ENCODE assay signal across 10 cellular contexts in genomic region chr14:85572845-85573244, GRCh38. TPM values are rescaled to one million over a fixed set of nuclear protein-coding genes. Genes with fewer than 3 reads are reported as not detected.
DNase-seq lines count a peak whose midpoint lies in the region; ATAC-seq and TF ChIP-seq lines count a peak whose summit lies in the region.
"Had no signal": no experiment of that assay in that cellular context is flagged by ENCODE, and none has a peak within 500 bp of the region (broad histone marks: within the 10 kb centered on the region; RNA-seq: fewer than 3 reads in every experiment).

No MANE protein-coding gene starts in this region.

- H3K4me1 ChIP-seq in SJCRH30: peaks cover 39% of the 10 kb centered on the region
- H3K4me1 ChIP-seq in skeletal muscle tissue (ENCODE audit: control insufficient read depth in 3 of 3, insufficient read depth in 3 of 3, low read length in 3 of 3): peaks cover 10 to 52% (median 38%) of the 10 kb centered on the region in 3 donors
- H3K4me1 ChIP-seq in naive thymus-derived CD4-positive, alpha-beta T cell (ENCODE audit: control insufficient read depth in 2 of 2, insufficient read depth in 2 of 2, low read length in 2 of 2): no peaks in the 10 kb centered on the region

- no peak for DNase-seq in activated CD4-positive, alpha-beta T cell treated with anti-CD3 and anti-CD28 coated beads for 36 hours
- no peak for DNase-seq in activated CD4-positive, alpha-beta T cell treated with anti-CD3 and anti-CD28 coated beads, Interleukin-2, amount 10 ng/mL, durations not matched to agents 24 days and 14 days
- DNase-seq in SJCRH30: peak in 1 of 2 experiments; percentile 43
- peak; percentile 86 for DNase-seq in fibroblast of the aortic adventitia (ENCODE audit: low read depth)
- no peak for DNase-seq in Right ventricle myocardium superior
- no peak for DNase-seq in naive thymus-derived CD4-positive, alpha-beta T cell
- DNase-seq: NCI-H1694 treated with DMSO at 0.1 percent for 48 hours had no signal

- H3K36me3 ChIP-seq in SJCRH30 (peaks cover 5% of the 10 kb centered on the region), skeletal muscle tissue (ENCODE audit: control insufficient read depth in 3 of 3, insufficient read depth in 3 of 3, low read length in 3 of 3) (no peaks in the 10 kb centered on the region)
- H3K36me3 ChIP-seq in naive thymus-derived CD4-positive, alpha-beta T cell (ENCODE audit: control insufficient read depth in 2 of 3, insufficient read depth in 3 of 3, low read length in 3 of 3): no peaks in the 10 kb centered on the region

- H3K27ac ChIP-seq in SJCRH30 (peak overlapping the region; percentile 90), skeletal muscle tissue (ENCODE audit: low read depth, low read length) (peak overlapping the region; percentile 80)
- no peak overlapping the region for H3K27ac ChIP-seq in naive thymus-derived CD4-positive, alpha-beta T cell (ENCODE audit: low read depth, low read length)

- ATAC-seq in activated CD4-positive, alpha-beta T cell treated with anti-CD3 and anti-CD28 coated beads for 36 hours: peak; percentile 75
- ATAC-seq in Right ventricle myocardium superior (ENCODE audit: poor library complexity) (no peak), HG03571 (IDR thresholded peaks at IDR 0.05; ENCODE audit: unreplicated experiment) (no peak)
- ATAC-seq in naive thymus-derived CD4-positive, alpha-beta T cell: no peak

- peaks cover 2% of the 10 kb centered on the region for H3K27me3 Mint-ChIP-seq in activated CD4-positive, alpha-beta T cell treated with anti-CD3 and anti-CD28 coated beads for 36 hours
- H3K27me3 Mint-ChIP-seq in activated CD4-positive, alpha-beta T cell treated with anti-CD3 and anti-CD28 coated beads, Interleukin-2, amount 10 ng/mL, durations not matched to agents 24 days and 14 days: no peaks in the 10 kb centered on the region
- peaks cover 0 to 2% (median 0%) of the 10 kb centered on the region in 5 donors for H3K27me3 Mint-ChIP-seq in naive thymus-derived CD4-positive, alpha-beta T cell

- H3K27ac Mint-ChIP-seq in activated CD4-positive, alpha-beta T cell treated with anti-CD3 and anti-CD28 coated beads for 36 hours: no peak overlapping the region
- no peak overlapping the region for H3K27ac Mint-ChIP-seq in activated CD4-positive, alpha-beta T cell treated with anti-CD3 and anti-CD28 coated beads, Interleukin-2, amount 10 ng/mL, durations not matched to agents 24 days and 14 days
- H3K27ac Mint-ChIP-seq in naive thymus-derived CD4-positive, alpha-beta T cell: no peak overlapping the region
- H3K27ac Mint-ChIP-seq: activated T-helper 1 cell treated with anti-CD3 and anti-CD28 coated beads, Interleukin-12 subunit alpha, Interleukin-12 subunit beta, Interleukin-2, Interleukin-4 antibody, amounts not matched to agents 30 ng/mL and 10 ng/mL and 1 ng/mL, durations not matched to agents 14 hours and 24 hours and 36 hours had no signal

- CTCF ChIA-PET in activated CD4-positive, alpha-beta T cell treated with anti-CD3 and anti-CD28 coated beads for 36 hours (lab: Charles Lee): no interaction called here
- CTCF ChIA-PET in naive thymus-derived CD4-positive, alpha-beta T cell (lab: Charles Lee): interaction anchor here (0.7 kb wide), 1 partner anchor 89 kb away, joined by 3 read pairs; no protein-coding TSS in a partner anchor

- no peaks in the 10 kb centered on the region for H3K36me3 Mint-ChIP-seq in activated CD4-positive, alpha-beta T cell treated with anti-CD3 and anti-CD28 coated beads for 36 hours (ENCODE audit: low read depth)
- H3K36me3 Mint-ChIP-seq in activated CD4-positive, alpha-beta T cell treated with anti-CD3 and anti-CD28 coated beads, Interleukin-2, amount 10 ng/mL, durations not matched to agents 24 days and 14 days (ENCODE audit: low read depth): no peaks in the 10 kb centered on the region
- no peaks in the 10 kb centered on the region for H3K36me3 Mint-ChIP-seq in naive thymus-derived CD4-positive, alpha-beta T cell

- H3K4me3 ChIP-seq in SJCRH30: no peak overlapping the region
- H3K4me3 ChIP-seq in fibroblast of the aortic adventitia (ENCODE audit: low read depth, low read length): no peak overlapping the region
- H3K4me3 ChIP-seq in skeletal muscle tissue (ENCODE audit: low read length in 3 of 3): no peak overlapping the region
- no peak overlapping the region for H3K4me3 ChIP-seq in naive thymus-derived CD4-positive, alpha-beta T cell (ENCODE audit: low read length)

- H3K9me3 Mint-ChIP-seq in activated CD4-positive, alpha-beta T cell treated with anti-CD3 and anti-CD28 coated beads for 36 hours (ENCODE audit: low read depth): no peaks in the 10 kb centered on the region
- H3K9me3 Mint-ChIP-seq in activated CD4-positive, alpha-beta T cell treated with anti-CD3 and anti-CD28 coated beads, Interleukin-2, amount 10 ng/mL, durations not matched to agents 24 days and 14 days: no peaks in the 10 kb centered on the region
- H3K9me3 Mint-ChIP-seq in naive thymus-derived CD4-positive, alpha-beta T cell: peaks cover 0 to 4% (median 0%) of the 10 kb centered on the region in 11 donors
- H3K9me3 Mint-ChIP-seq: activated T-helper 1 cell treated with anti-CD3 and anti-CD28 coated beads, Interleukin-12 subunit alpha, Interleukin-12 subunit beta, Interleukin-2, Interleukin-4 antibody, amounts not matched to agents 30 ng/mL and 10 ng/mL and 1 ng/mL, durations not matched to agents 14 hours and 24 hours and 36 hours had no signal

- POLR2A ChIA-PET in activated CD4-positive, alpha-beta T cell treated with anti-CD3 and anti-CD28 coated beads for 36 hours (lab: Charles Lee): no interaction called here
- POLR2A ChIA-PET in naive thymus-derived CD4-positive, alpha-beta T cell (lab: Charles Lee): no interaction called here

- H3K9ac ChIP-seq in skeletal muscle tissue (ENCODE audit: low read depth in 1 of 3, low read length in 3 of 3): no peak overlapping the region

- no peak overlapping the region for H3K4me3 Mint-ChIP-seq in activated CD4-positive, alpha-beta T cell treated with anti-CD3 and anti-CD28 coated beads for 36 hours
- no peak overlapping the region for H3K4me3 Mint-ChIP-seq in activated CD4-positive, alpha-beta T cell treated with anti-CD3 and anti-CD28 coated beads, Interleukin-2, amount 10 ng/mL, durations not matched to agents 24 days and 14 days
- no peak overlapping the region for H3K4me3 Mint-ChIP-seq in naive thymus-derived CD4-positive, alpha-beta T cell
- H3K4me3 Mint-ChIP-seq: activated T-helper 1 cell treated with anti-CD3 and anti-CD28 coated beads, Interleukin-12 subunit alpha, Interleukin-12 subunit beta, Interleukin-2, Interleukin-4 antibody, amounts not matched to agents 30 ng/mL and 10 ng/mL and 1 ng/mL, durations not matched to agents 14 hours and 24 hours and 36 hours had no signal

- no peak for TF ChIP-seq CTCF in fibroblast of the aortic adventitia (IDR thresholded peaks at IDR 0.05; ENCODE audit: insufficient read depth, low read length)

- no peaks in the 10 kb centered on the region for H3K4me1 Mint-ChIP-seq in activated CD4-positive, alpha-beta T cell treated with anti-CD3 and anti-CD28 coated beads for 36 hours
- no peaks in the 10 kb centered on the region for H3K4me1 Mint-ChIP-seq in activated CD4-positive, alpha-beta T cell treated with anti-CD3 and anti-CD28 coated beads, Interleukin-2, amount 10 ng/mL, durations not matched to agents 24 days and 14 days
- H3K4me1 Mint-ChIP-seq in naive thymus-derived CD4-positive, alpha-beta T cell: no peaks in the 10 kb centered on the region

- H3K9me3 ChIP-seq in SJCRH30 (replicated peaks) (no peaks in the 10 kb centered on the region), skeletal muscle tissue (ENCODE audit: control insufficient read depth in 3 of 3, low read length in 3 of 3) (no peaks in the 10 kb centered on the region)
- no peaks in the 10 kb centered on the region for H3K9me3 ChIP-seq in naive thymus-derived CD4-positive, alpha-beta T cell (ENCODE audit: control insufficient read depth in 2 of 3, low read length in 3 of 3)

- H3K27me3 ChIP-seq in SJCRH30 (no peaks in the 10 kb centered on the region), skeletal muscle tissue (ENCODE audit: control insufficient read depth in 3 of 3, insufficient read depth in 3 of 3, low read length in 3 of 3) (no peaks in the 10 kb centered on the region)
- no peaks in the 10 kb centered on the region for H3K27me3 ChIP-seq in naive thymus-derived CD4-positive, alpha-beta T cell (ENCODE audit: control insufficient read depth in 2 of 2, insufficient read depth in 2 of 2, low read length in 2 of 2)

- intact Hi-C loops in activated CD4-positive, alpha-beta T cell treated with anti-CD3 and anti-CD28 coated beads for 36 hours (cut with DNase I, micrococcal nuclease): no loop called here
- intact Hi-C loops in activated CD4-positive, alpha-beta T cell treated with anti-CD3 and anti-CD28 coated beads, Interleukin-2, amount 10 ng/mL, durations not matched to agents 24 days and 14 days (cut with micrococcal nuclease): no loop called here
- intact Hi-C loops in Right ventricle myocardium superior (cut with DNase I): no loop called here
- intact Hi-C loops in naive thymus-derived CD4-positive, alpha-beta T cell (cut with micrococcal nuclease): no loop called here

RNA-seq across cellular contexts. Expression of gene FLRT2, which starts 42.9 kb away (rescaled TPM):
- total RNA-seq in activated CD4-positive, alpha-beta T cell treated with anti-CD3 and anti-CD28 coated beads for 36 hours: not detected
- not detected in 2 replicates for total RNA-seq in activated CD4-positive, alpha-beta T cell treated with anti-CD3 and anti-CD28 coated beads, Interleukin-2, amount 10 ng/mL, durations not matched to agents 24 days and 14 days
- total RNA-seq in SJCRH30 (2014; rRNA removed; shearing (Covaris generic)): 22.7 and 23.5 TPM in 2 replicates
- 48.6 and 72.3 TPM in 2 replicates for total RNA-seq in fibroblast of the aortic adventitia (ENCODE audit: low replicate concordance)
- 37.6 TPM for total RNA-seq in skeletal muscle tissue
- total RNA-seq in Right ventricle myocardium superior: 3.0 TPM
- total RNA-seq in naive thymus-derived CD4-positive, alpha-beta T cell: not detected
- not detected for polyA plus RNA-seq in naive thymus-derived CD4-positive, alpha-beta T cell
- total RNA-seq: activated T-helper 1 cell treated with anti-CD3 and anti-CD28 coated beads, Interleukin-12 subunit alpha, Interleukin-12 subunit beta, Interleukin-2, Interleukin-4 antibody, amounts not matched to agents 30 ng/mL and 10 ng/mL and 1 ng/mL, durations not matched to agents 14 hours and 24 hours and 36 hours had no signal
